In genomic region chr5:15992918-15993317, GRCh38 we compare ENCODE assay signal across 1 cellular context.
TF ChIP-seq lines count a peak whose summit lies in the region.

No MANE protein-coding gene starts in this region.

TF ChIP-seq in HepG2, 621 proteins besides CTCF, POLR2A, EP300 and RAD21 (continued from another document):
- TF ChIP-seq ATRX (CRISPR knock-in tag; IDR thresholded peaks at IDR 0.05; ENCODE audit: borderline replicate concordance), result no peak
- TF ChIP-seq ZNF790 (CRISPR knock-in tag; IDR thresholded peaks at IDR 0.05; ENCODE audit: borderline replicate concordance), result no peak
- TF ChIP-seq MTF2 (CRISPR knock-in tag; IDR thresholded peaks at IDR 0.05; ENCODE audit: borderline replicate concordance), result no peak
- TF ChIP-seq SATB2 (CRISPR knock-in tag; IDR thresholded peaks at IDR 0.05), result no peak
- no peak for TF ChIP-seq THRA (CRISPR knock-in tag; IDR thresholded peaks at IDR 0.05; ENCODE audit: borderline replicate concordance)
- no peak for TF ChIP-seq ZNF432 (CRISPR knock-in tag; IDR thresholded peaks at IDR 0.05; ENCODE audit: borderline replicate concordance)
- TF ChIP-seq ZNF451 (CRISPR knock-in tag; IDR thresholded peaks at IDR 0.05), result no peak
- no peak for TF ChIP-seq ZNF281 (CRISPR knock-in tag; IDR thresholded peaks at IDR 0.05; ENCODE audit: borderline replicate concordance)
